25 cellular contexts compared by ENCODE assay signal in genomic region chr12:31300783-31301182, GRCh38. TPM values are rescaled to one million over a fixed set of nuclear protein-coding genes. Genes with fewer than 3 reads are reported as not detected.
A peak's percentile ranks its signal among the peaks of the same experiment; 100 is the strongest.
DNase-seq lines count a peak whose midpoint lies in the region; ATAC-seq and TF ChIP-seq lines count a peak whose summit lies in the region.
"Had no signal": no experiment of that assay in that cellular context is flagged by ENCODE, and none has a peak within 500 bp of the region (broad histone marks: within the 10 kb centered on the region; RNA-seq: fewer than 3 reads in every experiment).

No MANE protein-coding gene starts in this region.

- H3K9me3 ChIP-seq in CD4-positive, alpha-beta memory T cell (ENCODE audit: control insufficient read depth in 1 of 2, low read length in 2 of 2): no peaks in the 10 kb centered on the region
- H3K9me3 ChIP-seq in WERI-Rb-1 (ENCODE audit: severe bottlenecking) (no peaks in the 10 kb centered on the region), psoas muscle (no peaks in the 10 kb centered on the region)
- H3K9me3 ChIP-seq in naive thymus-derived CD4-positive, alpha-beta T cell (ENCODE audit: control insufficient read depth in 2 of 3, low read length in 3 of 3): no peaks in the 10 kb centered on the region
- H3K9me3 ChIP-seq: body of pancreas, gastrocnemius medialis, HAP-1, SJSA1, tibial artery had no signal

- intact Hi-C loops in activated CD4-positive, alpha-beta T cell treated with anti-CD3 and anti-CD28 coated beads for 36 hours (cut with DNase I, micrococcal nuclease): no loop called here
- intact Hi-C loops in CD4-positive, alpha-beta memory T cell (cut with micrococcal nuclease): no loop called here
- intact Hi-C loops in naive thymus-derived CD4-positive, alpha-beta T cell (cut with micrococcal nuclease): loop anchor here in 1 of 2 donors (5.0 kb wide), 1 partner anchor 62 kb away; no protein-coding TSS in a partner anchor
- intact Hi-C loops in psoas muscle (cut with DNase I) (no loop called here), posterior cingulate gyrus (cut with DNase I) (no loop called here)

- CTCF ChIA-PET in activated CD4-positive, alpha-beta T cell treated with anti-CD3 and anti-CD28 coated beads for 36 hours (lab: Charles Lee): interaction anchor here (4.3 kb wide), 1 partner anchor 29 kb away, joined by 18 read pairs; no protein-coding TSS in a partner anchor
- CTCF ChIA-PET in CD4-positive, alpha-beta memory T cell (lab: Charles Lee; ENCODE audit: partially characterized antibody): interaction anchor here (0.7 to 2.0 kb wide), 3 partner anchors 26 to 29 kb away, joined by 3 to 8 read pairs (median 3); no protein-coding TSS in a partner anchor
- CTCF ChIA-PET in naive thymus-derived CD4-positive, alpha-beta T cell (lab: Charles Lee): interaction anchor here (0.7 to 0.8 kb wide), 2 partner anchors 10 to 30 kb away, joined by 3 read pairs; no protein-coding TSS in a partner anchor

- no peaks in the 10 kb centered on the region for H3K27me3 Mint-ChIP-seq in activated CD4-positive, alpha-beta T cell treated with anti-CD3 and anti-CD28 coated beads for 36 hours
- H3K27me3 Mint-ChIP-seq in CD4-positive, alpha-beta memory T cell: no peaks in the 10 kb centered on the region
- H3K27me3 Mint-ChIP-seq in naive thymus-derived CD4-positive, alpha-beta T cell: no peaks in the 10 kb centered on the region
- H3K27me3 Mint-ChIP-seq: activated CD8-positive, alpha-beta T cell treated with anti-CD3 and anti-CD28 coated beads for 36 hours; stimulated activated naive CD8-positive, alpha-beta T cell treated with anti-CD3 and anti-CD28 coated beads, Interleukin-15, amount 100 ng/mL, for 72 hours had no signal

- TF ChIP-seq CTCF in WERI-Rb-1 (IDR thresholded peaks at IDR 0.05; ENCODE audit: low read depth, low read length) (no peak), psoas muscle (IDR thresholded peaks at IDR 0.05) (no peak)

- POLR2A ChIA-PET in activated CD4-positive, alpha-beta T cell treated with anti-CD3 and anti-CD28 coated beads for 36 hours (lab: Charles Lee): no interaction called here
- POLR2A ChIA-PET in CD4-positive, alpha-beta memory T cell (lab: Charles Lee; ENCODE audit: partially characterized antibody): interaction anchor here (1.1 kb wide), 1 partner anchor 26 kb away, joined by 3 read pairs; no protein-coding TSS in a partner anchor
- POLR2A ChIA-PET in naive thymus-derived CD4-positive, alpha-beta T cell (lab: Charles Lee): no interaction called here

- H3K9me3 Mint-ChIP-seq in activated CD4-positive, alpha-beta T cell treated with anti-CD3 and anti-CD28 coated beads for 36 hours (ENCODE audit: low read depth): no peaks in the 10 kb centered on the region
- H3K9me3 Mint-ChIP-seq in CD4-positive, alpha-beta memory T cell: no peaks in the 10 kb centered on the region
- no peaks in the 10 kb centered on the region for H3K9me3 Mint-ChIP-seq in naive thymus-derived CD4-positive, alpha-beta T cell
- H3K9me3 Mint-ChIP-seq: activated CD8-positive, alpha-beta T cell treated with anti-CD3 and anti-CD28 coated beads for 36 hours; stimulated activated naive CD8-positive, alpha-beta T cell treated with anti-CD3 and anti-CD28 coated beads, Interleukin-15, amount 100 ng/mL, for 72 hours had no signal

- no peak overlapping the region for H3K27ac ChIP-seq in CD4-positive, alpha-beta memory T cell (ENCODE audit: low read depth, low read length)
- H3K27ac ChIP-seq in WERI-Rb-1 (peak overlapping the region; percentile 74), psoas muscle (no peak overlapping the region)
- H3K27ac ChIP-seq in naive thymus-derived CD4-positive, alpha-beta T cell (ENCODE audit: low read depth, low read length): no peak overlapping the region
- H3K27ac ChIP-seq: body of pancreas, gastrocnemius medialis, SJSA1, tibial artery, VCaP had no signal

- no peak for ATAC-seq in activated CD4-positive, alpha-beta T cell treated with anti-CD3 and anti-CD28 coated beads for 36 hours
- ATAC-seq in naive thymus-derived CD4-positive, alpha-beta T cell: no peak
- no peak for ATAC-seq in psoas muscle
- ATAC-seq: activated CD8-positive, alpha-beta T cell treated with anti-CD3 and anti-CD28 coated beads for 36 hours; body of pancreas; esophagus mucosa; gastrocnemius medialis; stimulated activated naive CD8-positive, alpha-beta T cell treated with anti-CD3 and anti-CD28 coated beads, Interleukin-15, amount 100 ng/mL, for 72 hours had no signal

- DNase-seq in activated CD4-positive, alpha-beta T cell treated with anti-CD3 and anti-CD28 coated beads for 36 hours: no peak
- DNase-seq in activated CD4-positive, alpha-beta T cell treated with anti-CD3 and anti-CD28 coated beads, Interleukin-2, amount 50 U/mL, for 4 hours: no peak
- DNase-seq in CD4-positive, alpha-beta memory T cell: no peak
- no peak for DNase-seq in WERI-Rb-1
- DNase-seq in naive thymus-derived CD4-positive, alpha-beta T cell: no peak
- no peak for DNase-seq in DMS79 (lab: John Stamatoyannopoulos, UW)
- DNase-seq in psoas muscle: no peak
- no peak for DNase-seq in posterior cingulate gyrus
- DNase-seq: activated CD8-positive, alpha-beta T cell treated with anti-CD3 and anti-CD28 coated beads for 36 hours; activated T-cell treated with anti-CD3 and anti-CD28 coated beads, Interleukin-2, amount 50 U/mL, for 48 hours; body of pancreas; effector CD8-positive, alpha-beta T cell; gastrocnemius medialis; NCI-H1436; NCI-H2107; retina; stimulated activated CD4-positive, alpha-beta T cell treated with anti-CD3 and anti-CD28 coated beads, Interleukin-4, amount 100 ng/mL, for 1 hour; stimulated activated naive CD8-positive, alpha-beta T cell treated with anti-CD3 and anti-CD28 coated beads, Interleukin-15, amount 100 ng/mL, for 72 hours; T-helper 2 cell; tibial artery had no signal

- H3K27me3 ChIP-seq in CD4-positive, alpha-beta memory T cell (ENCODE audit: insufficient read depth, low read length): no peaks in the 10 kb centered on the region
- H3K27me3 ChIP-seq in WERI-Rb-1 (ENCODE audit: insufficient read depth, low read depth, severe bottlenecking): no peaks in the 10 kb centered on the region
- no peaks in the 10 kb centered on the region for H3K27me3 ChIP-seq in naive thymus-derived CD4-positive, alpha-beta T cell (ENCODE audit: control insufficient read depth in 2 of 2, insufficient read depth in 2 of 2, low read length in 2 of 2)
- H3K27me3 ChIP-seq in psoas muscle (ENCODE audit: insufficient read depth in 3 of 3, low read length in 2 of 3): no peaks in the 10 kb centered on the region
- H3K27me3 ChIP-seq: body of pancreas, gastrocnemius medialis, SJSA1, tibial artery had no signal

- H3K27ac Mint-ChIP-seq in activated CD4-positive, alpha-beta T cell treated with anti-CD3 and anti-CD28 coated beads for 36 hours: peak overlapping the region; percentile 60
- peak overlapping the region in 4 of 7 donors; percentile 9 to 69 (median 57) for H3K27ac Mint-ChIP-seq in CD4-positive, alpha-beta memory T cell
- H3K27ac Mint-ChIP-seq in naive thymus-derived CD4-positive, alpha-beta T cell: peak overlapping the region in 6 of 9 donors; percentile 20 to 88 (median 38)
- H3K27ac Mint-ChIP-seq: activated CD8-positive, alpha-beta T cell treated with anti-CD3 and anti-CD28 coated beads for 36 hours; stimulated activated naive CD8-positive, alpha-beta T cell treated with anti-CD3 and anti-CD28 coated beads, Interleukin-15, amount 100 ng/mL, for 72 hours had no signal

- 92 to 97% (median 93%) methylated on average over 3 of the region's 3 CpGs for WGBS in psoas muscle, 3 donors

- H3K4me1 ChIP-seq in CD4-positive, alpha-beta memory T cell (ENCODE audit: insufficient read depth, low read length): no peaks in the 10 kb centered on the region
- peaks cover 0 to 9% of the 10 kb centered on the region in 2 donors for H3K4me1 ChIP-seq in naive thymus-derived CD4-positive, alpha-beta T cell (ENCODE audit: control insufficient read depth in 2 of 2, insufficient read depth in 2 of 2, low read length in 2 of 2)
- H3K4me1 ChIP-seq in psoas muscle: no peaks in the 10 kb centered on the region
- H3K4me1 ChIP-seq: gastrocnemius medialis, HAP-1, SJSA1, tibial artery had no signal

- H3K36me3 ChIP-seq in CD4-positive, alpha-beta memory T cell (ENCODE audit: insufficient read depth, low read length): peaks cover 27% of the 10 kb centered on the region
- H3K36me3 ChIP-seq in WERI-Rb-1: peaks cover 54% of the 10 kb centered on the region
- peaks cover 8 to 64% (median 12%) of the 10 kb centered on the region in 3 experiments for H3K36me3 ChIP-seq in naive thymus-derived CD4-positive, alpha-beta T cell (ENCODE audit: control insufficient read depth in 2 of 3, insufficient read depth in 3 of 3, low read length in 3 of 3)
- no peaks in the 10 kb centered on the region for H3K36me3 ChIP-seq in psoas muscle (ENCODE audit: insufficient read depth in 1 of 2, low read depth in 1 of 2)
- H3K36me3 ChIP-seq: gastrocnemius medialis had no signal

- peaks cover 68% of the 10 kb centered on the region for H3K36me3 Mint-ChIP-seq in activated CD4-positive, alpha-beta T cell treated with anti-CD3 and anti-CD28 coated beads for 36 hours (ENCODE audit: low read depth)
- H3K36me3 Mint-ChIP-seq in CD4-positive, alpha-beta memory T cell: peaks cover 39 to 59% of the 10 kb centered on the region in 2 donors
- H3K36me3 Mint-ChIP-seq in naive thymus-derived CD4-positive, alpha-beta T cell: peaks cover 16 to 48% (median 34%) of the 10 kb centered on the region in 5 donors

- peaks cover 46% of the 10 kb centered on the region for H3K4me1 Mint-ChIP-seq in activated CD4-positive, alpha-beta T cell treated with anti-CD3 and anti-CD28 coated beads for 36 hours
- H3K4me1 Mint-ChIP-seq in CD4-positive, alpha-beta memory T cell: peaks cover 29 to 40% (median 38%) of the 10 kb centered on the region in 4 donors
- peaks cover 15 to 60% (median 47%) of the 10 kb centered on the region in 7 donors for H3K4me1 Mint-ChIP-seq in naive thymus-derived CD4-positive, alpha-beta T cell

- H3K4me3 ChIP-seq in CD4-positive, alpha-beta memory T cell (ENCODE audit: low read length in 2 of 2): no peak overlapping the region
- H3K4me3 ChIP-seq in WERI-Rb-1 (ENCODE audit: low read depth, low read length) (no peak overlapping the region), psoas muscle (no peak overlapping the region)
- no peak overlapping the region for H3K4me3 ChIP-seq in naive thymus-derived CD4-positive, alpha-beta T cell (ENCODE audit: low read length)
- H3K4me3 ChIP-seq: body of pancreas, gastrocnemius medialis, HAP-1, SJSA1, smooth muscle cell, tibial artery had no signal

- no peak overlapping the region for H3K4me3 Mint-ChIP-seq in activated CD4-positive, alpha-beta T cell treated with anti-CD3 and anti-CD28 coated beads for 36 hours
- H3K4me3 Mint-ChIP-seq in CD4-positive, alpha-beta memory T cell: no peak overlapping the region
- no peak overlapping the region for H3K4me3 Mint-ChIP-seq in naive thymus-derived CD4-positive, alpha-beta T cell
- H3K4me3 Mint-ChIP-seq: activated CD8-positive, alpha-beta T cell treated with anti-CD3 and anti-CD28 coated beads for 36 hours; stimulated activated naive CD8-positive, alpha-beta T cell treated with anti-CD3 and anti-CD28 coated beads, Interleukin-15, amount 100 ng/mL, for 72 hours had no signal

RNA-seq across cellular contexts. Expression of gene SINHCAF, which starts 25.2 kb away (rescaled TPM):
- 100 to 1,000 TPM; 187 to 211 TPM for total RNA-seq in activated CD4-positive, alpha-beta T cell treated with anti-CD3 and anti-CD28 coated beads for 36 hours
- 10 to 100 TPM; 95.8 to 98.5 TPM for total RNA-seq in CD4-positive, alpha-beta memory T cell
- 10 to 100 TPM; 69.6 to 88.7 TPM for polyA plus RNA-seq in CD4-positive, alpha-beta memory T cell
- 100 to 1,000 TPM in 1 of 5 experiments, 10 to 100 TPM in 4; 80.5 to 114 (median 90.8) TPM for total RNA-seq in naive thymus-derived CD4-positive, alpha-beta T cell
- 100 to 1,000 TPM in 1 of 2 donors, 10 to 100 TPM in 1; 47.9 to 101 TPM for polyA plus RNA-seq in naive thymus-derived CD4-positive, alpha-beta T cell
- total RNA-seq in psoas muscle: 1 to 10 TPM; 1.8 to 7.7 (median 3.7) TPM
- polyA plus RNA-seq in psoas muscle: 1 to 10 TPM; 1.3 to 2.9 (median 2.7) TPM

Comparison
In these comparisons a context has a peak if more than half of its experiments do, and no peak if none do; other contexts are left out.
1. RNA of gene SINHCAF, which starts 25.2 kb away (total RNA-seq): 187 to 211 TPM in activated CD4-positive, alpha-beta T cell treated with anti-CD3 and anti-CD28 coated beads for 36 hours, 95.8 to 98.5 TPM in CD4-positive, alpha-beta memory T cell and 80.5 to 114 TPM in naive thymus-derived CD4-positive, alpha-beta T cell; 1.8 to 7.7 TPM in psoas muscle; every median in the first group is over 4 times any median in the second.
2. Peak in every context shown above with its lines, with median percentiles within 50 percentile points of each other: H3K27ac Mint-ChIP-seq.